18 cellular contexts compared by ENCODE assay signal in genomic region chr11:124150684-124151083, GRCh38. TPM values are rescaled to one million over a fixed set of nuclear protein-coding genes. Genes with fewer than 3 reads are reported as not detected.
"Had no signal": no experiment of that assay in that cellular context is flagged by ENCODE, and none has a peak within 500 bp of the region (broad histone marks: within the 10 kb centered on the region; RNA-seq: fewer than 3 reads in every experiment).

No MANE protein-coding gene starts in this region.

- DNase-seq: activated CD4-positive, alpha-beta T cell treated with anti-CD3 and anti-CD28 coated beads, Interleukin-2, amount 10 ng/mL, durations not matched to agents 7 days and 5 days; activated CD4-positive, CD25-positive, alpha-beta regulatory T cell; activated CD8-positive, alpha-beta memory T cell treated with anti-CD3 and anti-CD28 coated beads for 24 hours; activated naive CD4-positive, alpha-beta T cell treated with Interleukin-2 at 50 U/mL for 16 hours; activated naive CD8-positive, alpha-beta T cell treated with anti-CD3 and anti-CD28 coated beads, Interleukin-2, amount 50 U/mL, for 24 hours; natural killer cell; nucleus accumbens; small intestine; thyroid gland had no signal

- H3K27ac Mint-ChIP-seq: activated CD4-positive, alpha-beta T cell treated with anti-CD3 and anti-CD28 coated beads, Interleukin-2, amount 10 ng/mL, durations not matched to agents 7 days and 5 days; activated naive CD8-positive, alpha-beta T cell treated with anti-CD3 and anti-CD28 coated beads, Interleukin-2, amount 50 U/mL, for 24 hours; natural killer cell had no signal

- ATAC-seq: activated naive CD8-positive, alpha-beta T cell treated with anti-CD3 and anti-CD28 coated beads, Interleukin-2, amount 50 U/mL, for 24 hours; natural killer cell had no signal

- H3K4me3 Mint-ChIP-seq: activated CD4-positive, alpha-beta T cell treated with anti-CD3 and anti-CD28 coated beads, Interleukin-2, amount 10 ng/mL, durations not matched to agents 7 days and 5 days; activated naive CD8-positive, alpha-beta T cell treated with anti-CD3 and anti-CD28 coated beads, Interleukin-2, amount 50 U/mL, for 24 hours; natural killer cell had no signal

- H3K9me3 ChIP-seq: ascending aorta, esophagus muscularis mucosa, right atrium auricular region, thyroid gland, vagina had no signal

- H3K27ac ChIP-seq: ascending aorta, esophagus muscularis mucosa, right atrium auricular region, thyroid gland, vagina had no signal

- H3K36me3 Mint-ChIP-seq: natural killer cell had no signal

- H3K27me3 ChIP-seq: ascending aorta, esophagus muscularis mucosa, right atrium auricular region, thyroid gland, vagina had no signal

- H3K9me3 Mint-ChIP-seq: activated CD4-positive, alpha-beta T cell treated with anti-CD3 and anti-CD28 coated beads, Interleukin-2, amount 10 ng/mL, durations not matched to agents 7 days and 5 days; activated naive CD8-positive, alpha-beta T cell treated with anti-CD3 and anti-CD28 coated beads, Interleukin-2, amount 50 U/mL, for 24 hours; natural killer cell had no signal

- H3K27me3 Mint-ChIP-seq: activated naive CD8-positive, alpha-beta T cell treated with anti-CD3 and anti-CD28 coated beads, Interleukin-2, amount 50 U/mL, for 24 hours had no signal

- H3K4me1 Mint-ChIP-seq: activated CD4-positive, alpha-beta T cell treated with anti-CD3 and anti-CD28 coated beads, Interleukin-2, amount 10 ng/mL, durations not matched to agents 7 days and 5 days; activated naive CD8-positive, alpha-beta T cell treated with anti-CD3 and anti-CD28 coated beads, Interleukin-2, amount 50 U/mL, for 24 hours; natural killer cell had no signal

RNA-seq across cellular contexts. Expression of gene OR10D3, which starts 32.5 kb away (rescaled TPM):
- total RNA-seq: activated CD4-positive, alpha-beta T cell treated with anti-CD3 and anti-CD28 coated beads, Interleukin-2, amount 10 ng/mL, durations not matched to agents 7 days and 5 days; ascending aorta; bronchial epithelial cell; esophagus muscularis mucosa; fibroblast of villous mesenchyme; lung microvascular endothelial cell; mononuclear cell; natural killer cell; posterior vena cava; right atrium auricular region; thyroid gland; vagina had no signal
- polyA plus RNA-seq: small intestine had no signal
